Comparison of ENCODE assay signal across 16 cellular contexts in genomic region chr6:21997414-21998037, GRCh38.
A peak's percentile ranks its signal among the peaks of the same experiment; 100 is the strongest.
DNase-seq lines count a peak whose midpoint lies in the region; ATAC-seq and TF ChIP-seq lines count a peak whose summit lies in the region.
"Had no signal": no experiment of that assay in that cellular context is flagged by ENCODE, and none has a peak within 500 bp of the region (broad histone marks: within the 10 kb centered on the region; RNA-seq: fewer than 3 reads in every experiment).

No MANE protein-coding gene starts in this region.

- H4K20me1 ChIP-seq in PC-9 (ENCODE audit: insufficient read depth) = no peaks in the 10 kb centered on the region

- no peaks in the 10 kb centered on the region for H3K9me2 ChIP-seq in PC-9 (ENCODE audit: insufficient read depth)

- peaks cover 51% of the 10 kb centered on the region for H3K4me1 Mint-ChIP-seq in osteocyte (ENCODE audit: unreplicated experiment)

- TF ChIP-seq EP300 in upper lobe of left lung (IDR thresholded peaks at IDR 0.05) = no peak

- no TSS peak for BruUV-seq in PC-9 (replicated peaks; lab: Mats Ljungman, UMichigan)

- intact Hi-C loops in PC-9 (cut with micrococcal nuclease; ENCODE audit: unreplicated experiment) = no loop called here

- H3K4me3 Mint-ChIP-seq in osteocyte (ENCODE audit: unreplicated experiment) = no peak overlapping the region
- H3K4me3 Mint-ChIP-seq: activated CD8-positive, alpha-beta T cell treated with anti-CD3 and anti-CD28 coated beads for 36 hours had no signal

- no peaks in the 10 kb centered on the region for H3F3A ChIP-seq in PC-9 (ENCODE audit: insufficient read depth, low read depth)

- TF ChIP-seq CTCF in choroid plexus epithelial cell (conservative IDR thresholded peaks at IDR 0.05; ENCODE audit: low read depth, low read length) (no peak), osteocyte (IDR thresholded peaks at IDR 0.05) (no peak), upper lobe of left lung (IDR thresholded peaks at IDR 0.05) (no peak), PC-9 (conservative IDR thresholded peaks at IDR 0.05) (no peak)

- no peak overlapping the region for H2AFZ ChIP-seq in PC-9

- WGBS in upper lobe of left lung, 2 donors = 9 to 32% methylated on average over 3 of the region's 3 CpGs

- H3K36me3 Mint-ChIP-seq in osteocyte (ENCODE audit: unreplicated experiment) = no peaks in the 10 kb centered on the region

- peak overlapping the region in 1 of 4 donors; percentile 32 for H3K27ac ChIP-seq in upper lobe of left lung
- no peak overlapping the region for H3K27ac ChIP-seq in PC-9
- H3K27ac ChIP-seq: foreskin keratinocyte had no signal

- ATAC-seq in upper lobe of left lung (ENCODE audit: low FRiP score in 2 of 2) = no peak
- ATAC-seq: activated CD8-positive, alpha-beta T cell treated with anti-CD3 and anti-CD28 coated beads for 36 hours; foreskin keratinocyte had no signal

- peak overlapping the region; percentile 88 for H3K27ac Mint-ChIP-seq in osteocyte (ENCODE audit: unreplicated experiment)
- H3K27ac Mint-ChIP-seq: activated CD8-positive, alpha-beta T cell treated with anti-CD3 and anti-CD28 coated beads for 36 hours; activated T-helper 2 cell treated with anti-CD3 and anti-CD28 coated beads, Interferon-gamma antibody, Interleukin-2, Interleukin-4, amounts not matched to agents 10 μg/mL and 5 μg/mL and 100 μg/mL, durations not matched to agents 14 hours and 24 hours and 36 hours had no signal

- H3K27me3 ChIP-seq in upper lobe of left lung = no peaks in the 10 kb centered on the region
- no peaks in the 10 kb centered on the region for H3K27me3 ChIP-seq in PC-9 (ENCODE audit: insufficient read depth, low read depth)
- H3K27me3 ChIP-seq: foreskin keratinocyte had no signal

- H3K9me3 Mint-ChIP-seq in osteocyte (ENCODE audit: unreplicated experiment) = no peaks in the 10 kb centered on the region
- H3K9me3 Mint-ChIP-seq: activated CD8-positive, alpha-beta T cell treated with anti-CD3 and anti-CD28 coated beads for 36 hours; activated T-helper 2 cell treated with anti-CD3 and anti-CD28 coated beads, Interferon-gamma antibody, Interleukin-2, Interleukin-4, amounts not matched to agents 10 μg/mL and 5 μg/mL and 100 μg/mL, durations not matched to agents 14 hours and 24 hours and 36 hours had no signal

- no peak for TF ChIP-seq POLR2A in upper lobe of left lung (IDR thresholded peaks at IDR 0.05)

- POLR2A ChIA-PET in PC-9 (lab: Charles Lee; ENCODE audit: unreplicated experiment) = no interaction called here

- no peak overlapping the region for H3K4me2 ChIP-seq in PC-9

- CTCF ChIA-PET in PC-9 (lab: Charles Lee) = no interaction called here

- H3K36me3 ChIP-seq in upper lobe of left lung (no peaks in the 10 kb centered on the region), PC-9 (ENCODE audit: low read depth) (no peaks in the 10 kb centered on the region)

- H3K4me3 ChIP-seq in choroid plexus epithelial cell (ENCODE audit: low read depth, low read length) (no peak overlapping the region), upper lobe of left lung (no peak overlapping the region), PC-9 (no peak overlapping the region)

- DNase-seq in GDM1 (lab: John Stamatoyannopoulos, UW) (peak; percentile 29), NCI-H524 treated with DMSO at 0.1 percent for 48 hours (lab: John Stamatoyannopoulos, UW) (peak; percentile 57), choroid plexus epithelial cell (ENCODE audit: low read depth) (peak; percentile 21), osteocyte (ENCODE audit: extremely low spot score, unreplicated experiment) (no peak), upper lobe of left lung (no peak), DMS153 treated with DMSO at 0.1 percent for 48 hours (lab: John Stamatoyannopoulos, UW; ENCODE audit: unreplicated experiment) (no peak), PC-9 (no peak), SIG-M5 treated with dmso at 0.1 percent for 504 hours (lab: John Stamatoyannopoulos, UW; ENCODE audit: unreplicated experiment) (no peak)
- DNase-seq: activated CD8-positive, alpha-beta T cell treated with anti-CD3 and anti-CD28 coated beads for 36 hours; amniotic stem cell; C1 segment of cervical spinal cord; NCI-H1105; NCI-H748 treated with DMSO at 0.1 percent for 48 hours; RPMI8226 had no signal

- no peaks in the 10 kb centered on the region for H3K27me3 Mint-ChIP-seq in osteocyte (ENCODE audit: unreplicated experiment)
- H3K27me3 Mint-ChIP-seq: activated CD8-positive, alpha-beta T cell treated with anti-CD3 and anti-CD28 coated beads for 36 hours had no signal

- H3K9me3 ChIP-seq in upper lobe of left lung (no peaks in the 10 kb centered on the region), PC-9 (ENCODE audit: insufficient read depth, low read depth) (no peaks in the 10 kb centered on the region)

- H3K79me2 ChIP-seq in PC-9 (ENCODE audit: low read depth) = no peaks in the 10 kb centered on the region

- H3K4me1 ChIP-seq in upper lobe of left lung (peaks cover 0 to 17% (median 8%) of the 10 kb centered on the region in 4 donors), PC-9 (replicated peaks; ENCODE audit: insufficient read depth) (no peaks in the 10 kb centered on the region)
- H3K4me1 ChIP-seq: foreskin keratinocyte had no signal

Comparison
In these comparisons a context has a peak if more than half of its experiments do, and no peak if none do; other contexts are left out.
1. DNase-seq: peak in GDM1 (single experiment), NCI-H524 treated with DMSO at 0.1 percent for 48 hours (single experiment) and choroid plexus epithelial cell (single experiment); none in osteocyte (single experiment), upper lobe of left lung (0 of 2), DMS153 treated with DMSO at 0.1 percent for 48 hours (single experiment), PC-9 (0 of 2) and SIG-M5 treated with dmso at 0.1 percent for 504 hours (single experiment).